Comparison of ENCODE assay signal across 1 cellular context in the genomic region with DNA sequence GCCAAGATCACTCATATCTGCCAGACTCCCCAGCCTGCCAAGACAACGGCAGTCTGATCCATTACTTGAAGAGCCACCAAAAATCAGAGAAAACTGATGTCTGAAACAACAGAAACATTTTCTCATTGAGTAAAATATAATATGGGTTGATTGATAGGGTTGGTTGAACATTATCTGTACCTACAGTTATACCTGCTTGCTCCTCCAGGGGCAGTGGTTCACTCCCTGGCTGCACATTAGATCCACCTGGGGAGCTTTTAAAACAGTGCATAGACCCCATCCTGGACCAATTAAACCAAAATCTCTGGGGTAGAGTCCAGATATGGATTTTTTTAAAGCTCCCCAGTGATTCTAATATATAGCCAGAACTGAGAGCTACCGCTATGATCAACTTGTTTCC.
TF ChIP-seq lines count a peak whose summit lies in the region.

No MANE protein-coding gene starts in this region.

TF ChIP-seq in H1, 55 proteins besides CTCF, POLR2A, EP300 and RAD21 (continued from another document):
- TF ChIP-seq, protein P1, sequence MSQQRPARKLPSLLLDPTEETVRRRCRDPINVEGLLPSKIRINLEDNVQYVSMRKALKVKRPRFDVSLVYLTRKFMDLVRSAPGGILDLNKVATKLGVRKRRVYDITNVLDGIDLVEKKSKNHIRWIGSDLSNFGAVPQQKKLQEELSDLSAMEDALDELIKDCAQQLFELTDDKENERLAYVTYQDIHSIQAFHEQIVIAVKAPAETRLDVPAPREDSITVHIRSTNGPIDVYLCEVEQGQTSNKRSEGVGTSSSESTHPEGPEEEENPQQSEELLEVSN (IDR thresholded peaks at IDR 0.05) = no peak
- TF ChIP-seq SIX5 (IDR thresholded peaks at IDR 0.05; ENCODE audit: low read depth, low read length) = no peak
- no peak for TF ChIP-seq TCF12 (IDR thresholded peaks at IDR 0.05; ENCODE audit: low read depth, low read length)
- TF ChIP-seq NRF1 (IDR thresholded peaks at IDR 0.05; ENCODE audit: low read depth, low read length) = no peak
